Comparison of ENCODE assay signal across 18 cellular contexts in genomic region chr1:72433591-72433990, GRCh38.
DNase-seq lines count a peak whose midpoint lies in the region; ATAC-seq, FAIRE-seq and TF ChIP-seq lines count a peak whose summit lies in the region.
"Had no signal": no experiment of that assay in that cellular context is flagged by ENCODE, and none has a peak within 500 bp of the region (broad histone marks: within the 10 kb centered on the region; RNA-seq: fewer than 3 reads in every experiment).

No MANE protein-coding gene starts in this region.

- TF ChIP-seq CTCF in endodermal cell (conservative IDR thresholded peaks at IDR 0.05) (no peak), left lung (IDR thresholded peaks at IDR 0.05) (no peak)

- no peak overlapping the region for H3K27ac Mint-ChIP-seq in endodermal cell
- H3K27ac Mint-ChIP-seq: activated T-cell treated with anti-CD3 and anti-CD28 coated beads, Interleukin-2, amount 50 U/mL, for 72 hours; stimulated activated naive CD8-positive, alpha-beta T cell treated with anti-CD3 and anti-CD28 coated beads, Interleukin-15, Interleukin-2, amounts not matched to agents 100 ng/mL and 50 ng/mL, for 24 hours had no signal

- intact Hi-C loops in left lung (cut with DNase I) = no loop called here

- FAIRE-seq in HTR-8/SVneo (lab: Jason Lieb, UNC) = no peak
- FAIRE-seq: pancreas, urothelium cell line had no signal

- no peak overlapping the region for H3K27ac ChIP-seq in endodermal cell (ENCODE audit: low read depth, low read length)
- no peak overlapping the region for H3K27ac ChIP-seq in left lung
- H3K27ac ChIP-seq: pancreas, SJSA1, skin epidermis had no signal

- H3K36me3 Mint-ChIP-seq in endodermal cell (ENCODE audit: low read depth) = no peaks in the 10 kb centered on the region

- ATAC-seq in GM18858 (IDR thresholded peaks at IDR 0.05; ENCODE audit: unreplicated experiment) = peak; percentile 79
- peak; percentile 59 for ATAC-seq in GM21390 (IDR thresholded peaks at IDR 0.05; ENCODE audit: unreplicated experiment)
- ATAC-seq in HG02973 (IDR thresholded peaks at IDR 0.05; ENCODE audit: unreplicated experiment) = peak; percentile 60
- ATAC-seq in HG03565 (IDR thresholded peaks at IDR 0.05; ENCODE audit: unreplicated experiment) = peak; percentile 73
- no peak for ATAC-seq in left lung
- ATAC-seq: pancreas had no signal

- no peaks in the 10 kb centered on the region for H3K4me1 ChIP-seq in endodermal cell (ENCODE audit: control insufficient read depth, insufficient read depth, low read length)
- H3K4me1 ChIP-seq in left lung = no peaks in the 10 kb centered on the region
- H3K4me1 ChIP-seq: pancreas, SJSA1 had no signal

- H3K4me3 ChIP-seq in endodermal cell (ENCODE audit: low read length) (no peak overlapping the region), left lung (no peak overlapping the region)
- H3K4me3 ChIP-seq: pancreas, SJSA1, skin epidermis had no signal

- H3K36me3 ChIP-seq in endodermal cell (ENCODE audit: control insufficient read depth, insufficient read depth, low read length) (no peaks in the 10 kb centered on the region), left lung (no peaks in the 10 kb centered on the region)
- H3K36me3 ChIP-seq: pancreas, SJSA1 had no signal

- H3K9me3 ChIP-seq in endodermal cell (ENCODE audit: control insufficient read depth, low read length) = no peaks in the 10 kb centered on the region
- H3K9me3 ChIP-seq in left lung = peaks cover 0 to 7% of the 10 kb centered on the region in 2 donors
- H3K9me3 ChIP-seq: pancreas, SJSA1 had no signal

- no peak for DNase-seq in activated CD4-positive, CD25-positive, alpha-beta regulatory T cell treated with anti-CD3 and anti-CD28 coated beads, Interleukin-2, amount 50 U/mL, for 72 hours
- DNase-seq in endodermal cell = no peak
- DNase-seq in left lung = no peak
- no peak for DNase-seq in HTR-8/SVneo (ENCODE audit: insufficient read length, low spot score)
- DNase-seq: activated T-cell treated with anti-CD3 and anti-CD28 coated beads, Interleukin-2, amount 50 U/mL, for 72 hours; caudate nucleus; effector CD8-positive, alpha-beta T cell; NCI-H1436; NCI-H226; pancreas had no signal

- no peaks in the 10 kb centered on the region for H3K27me3 Mint-ChIP-seq in endodermal cell (ENCODE audit: insufficient read depth)
- H3K27me3 Mint-ChIP-seq: stimulated activated naive CD8-positive, alpha-beta T cell treated with anti-CD3 and anti-CD28 coated beads, Interleukin-15, Interleukin-2, amounts not matched to agents 100 ng/mL and 50 ng/mL, for 24 hours had no signal

- no peak overlapping the region for H3K4me3 Mint-ChIP-seq in endodermal cell
- H3K4me3 Mint-ChIP-seq: activated T-cell treated with anti-CD3 and anti-CD28 coated beads, Interleukin-2, amount 50 U/mL, for 72 hours; stimulated activated naive CD8-positive, alpha-beta T cell treated with anti-CD3 and anti-CD28 coated beads, Interleukin-15, Interleukin-2, amounts not matched to agents 100 ng/mL and 50 ng/mL, for 24 hours had no signal

- no peak overlapping the region for H3K9ac ChIP-seq in endodermal cell (ENCODE audit: extremely low read depth, low read length, poor library complexity, severe bottlenecking)

- 87 to 100% methylated on average over 1 to 2 of the region's 2 CpGs for WGBS in endodermal cell (ENCODE audit: insufficient coverage in 1 of 2, insufficient read length in 1 of 2), 2 experiments

- no peaks in the 10 kb centered on the region for H3K4me1 Mint-ChIP-seq in endodermal cell

- no peaks in the 10 kb centered on the region for H3K27me3 ChIP-seq in endodermal cell (ENCODE audit: control insufficient read depth, insufficient read depth, low read length, poor library complexity, severe bottlenecking)
- H3K27me3 ChIP-seq in left lung = no peaks in the 10 kb centered on the region
- H3K27me3 ChIP-seq: pancreas, SJSA1 had no signal

- H3K9me3 Mint-ChIP-seq in endodermal cell = no peaks in the 10 kb centered on the region
